In the genomic region with DNA sequence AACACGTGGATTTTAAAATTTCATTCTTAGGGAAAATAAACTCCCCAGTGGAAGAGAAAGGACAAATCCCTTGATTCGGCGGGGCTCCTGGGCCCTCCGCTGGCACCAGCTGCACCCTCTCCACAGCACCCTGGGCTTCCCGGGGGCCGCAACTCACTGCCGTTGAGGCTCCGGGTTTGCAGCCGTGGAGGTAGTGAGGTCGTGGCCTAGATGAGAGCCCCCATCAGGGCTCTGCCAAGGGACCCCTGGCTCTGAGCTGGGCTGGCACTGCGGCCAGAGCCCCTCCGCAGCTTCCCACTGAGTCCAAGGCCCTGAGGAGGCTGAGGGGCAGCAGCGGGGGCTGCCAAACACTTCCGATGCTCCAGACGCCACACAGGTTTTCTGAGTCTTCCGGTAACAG, we compare ENCODE assay signal across 19 cellular contexts.
DNase-seq lines count a peak whose midpoint lies in the region; ATAC-seq, FAIRE-seq and TF ChIP-seq lines count a peak whose summit lies in the region.
"Had no signal": no experiment of that assay in that cellular context is flagged by ENCODE, and none has a peak within 500 bp of the region (broad histone marks: within the 10 kb centered on the region; RNA-seq: fewer than 3 reads in every experiment).

No MANE protein-coding gene starts in this region.

- H3K9me3 Mint-ChIP-seq in endothelial cell (ENCODE audit: unreplicated experiment) = no peaks in the 10 kb centered on the region
- no peaks in the 10 kb centered on the region for H3K9me3 Mint-ChIP-seq in progenitor cell of endocrine pancreas (ENCODE audit: low read depth)
- H3K9me3 Mint-ChIP-seq in stimulated activated naive CD8-positive, alpha-beta T cell treated with anti-CD3 and anti-CD28 coated beads, Interleukin-15, amount 100 ng/mL, for 72 hours = no peaks in the 10 kb centered on the region
- H3K9me3 Mint-ChIP-seq: CD4-positive, alpha-beta memory T cell had no signal

- POLR2A ChIA-PET in K562 (lab: Yijun Ruan, JAX) = no interaction called here

- H3K27ac Mint-ChIP-seq in endothelial cell (ENCODE audit: unreplicated experiment) = no peak overlapping the region
- H3K27ac Mint-ChIP-seq in progenitor cell of endocrine pancreas = peak overlapping the region; percentile 14
- peak overlapping the region in 1 of 2 donors; percentile 59 for H3K27ac Mint-ChIP-seq in stimulated activated naive CD8-positive, alpha-beta T cell treated with anti-CD3 and anti-CD28 coated beads, Interleukin-15, amount 100 ng/mL, for 72 hours
- H3K27ac Mint-ChIP-seq: HFFc6 had no signal

- intact Hi-C loops in K562 (cut with micrococcal nuclease) = no loop called here

- H3K9ac ChIP-seq in K562 (ENCODE audit: insufficient read depth in 1 of 2, low read depth in 2 of 2, low read length in 2 of 2) = no peak overlapping the region

- WGBS in K562 (ENCODE audit: insufficient coverage, low coverage, missing lambda C conversion rate) = 82% methylated on average over 11 of the region's 16 CpGs

- H3K36me3 ChIP-seq in K562 (ENCODE audit: control insufficient read depth, insufficient read depth, low read length) = peaks cover 43% of the 10 kb centered on the region; the same call in 2 of the 3 replicates

- BruUV-seq in K562 (replicated peaks; lab: Mats Ljungman, UMichigan) = no TSS peak

- H3K36me3 Mint-ChIP-seq in endothelial cell (ENCODE audit: low read depth, unreplicated experiment) (peaks cover 75% of the 10 kb centered on the region), progenitor cell of endocrine pancreas (ENCODE audit: insufficient read depth) (peaks cover 41% of the 10 kb centered on the region)

- H3K79me2 ChIP-seq in K562 (ENCODE audit: control insufficient read depth, insufficient read depth, low read length) = no peaks in the 10 kb centered on the region

- TF ChIP-seq CTCF in K562 (IDR thresholded peaks at IDR 0.05 in 2 of 3, conservative IDR thresholded peaks at IDR 0.05 in 1 of 3; ENCODE audit: insufficient read depth in 2 of 3, low read depth in 1 of 3, low read length in 3 of 3) = no peak
- TF ChIP-seq CTCF in endothelial cell (IDR thresholded peaks at IDR 0.05; ENCODE audit: unreplicated experiment) = no peak
- no peak for TF ChIP-seq CTCF in progenitor cell of endocrine pancreas (IDR thresholded peaks at IDR 0.05; ENCODE audit: unreplicated experiment)

- H3K9me3 ChIP-seq in K562 (replicated peaks; ENCODE audit: control insufficient read depth, insufficient read depth, low read depth, low read length) = no peaks in the 10 kb centered on the region
- H3K9me3 ChIP-seq: HAP-1 had no signal

- H3K27ac ChIP-seq in K562 (ENCODE audit: extremely low read depth, low read depth, low read length) = no peak overlapping the region

- H4K20me1 ChIP-seq in K562 (replicated peaks; ENCODE audit: control insufficient read depth, insufficient read depth, low read length) = no peaks in the 10 kb centered on the region

- in situ Hi-C loops in K562 (cut with MboI) = no loop called here

- TF ChIP-seq EP300 in K562 (IDR thresholded peaks at IDR 0.05; ENCODE audit: low read length) = no peak

- H3K27me3 ChIP-seq in K562 (ENCODE audit: control insufficient read depth in 2 of 2, insufficient read depth in 2 of 2, low read length in 2 of 2) = no peaks in the 10 kb centered on the region

- no peak overlapping the region for H3K4me3 ChIP-seq in K562
- H3K4me3 ChIP-seq: HAP-1 had no signal

- ATAC-seq in K562 = no peak
- no peak for ATAC-seq in stimulated activated naive CD8-positive, alpha-beta T cell treated with anti-CD3 and anti-CD28 coated beads, Interleukin-15, amount 100 ng/mL, for 72 hours

- no peak for FAIRE-seq in K562 (lab: Jason Lieb, UNC)
- FAIRE-seq: GM12891, GM18507, H54 had no signal

- no peak for DNase-seq in K562 (ENCODE audit: extremely low read depth in 1 of 4, low spot score in 3 of 4)
- DNase-seq in endothelial cell (ENCODE audit: low spot score) = no peak
- DNase-seq in progenitor cell of endocrine pancreas (ENCODE audit: low spot score, unreplicated experiment) = no peak
- DNase-seq in stimulated activated naive CD8-positive, alpha-beta T cell treated with anti-CD3 and anti-CD28 coated beads, Interleukin-15, amount 100 ng/mL, for 72 hours = no peak
- no peak for DNase-seq in SK-N-DZ (ENCODE audit: low spot score)
- DNase-seq in NCI-H774 (lab: John Stamatoyannopoulos, UW) = no peak
- DNase-seq: C1 segment of cervical spinal cord; Calu3; CD4-positive, alpha-beta memory T cell; COR-L47; DMS53; DMS79 treated with DMSO at 0.1 percent for 48 hours; GF-D8; GOT3; HFFc6 had no signal

- no peak for TF ChIP-seq POLR2A in K562 (conservative IDR thresholded peaks at IDR 0.05)

- H3K4me1 ChIP-seq in K562 (replicated peaks in 1 of 2; ENCODE audit: control insufficient read depth in 2 of 2, insufficient read depth in 2 of 2, low read length in 2 of 2) = no peaks in the 10 kb centered on the region; a peak in 1 of 5 replicates
- H3K4me1 ChIP-seq: HAP-1 had no signal

- H3K4me1 Mint-ChIP-seq in endothelial cell (ENCODE audit: unreplicated experiment) (peaks cover 5% of the 10 kb centered on the region), progenitor cell of endocrine pancreas (ENCODE audit: low read depth) (no peaks in the 10 kb centered on the region)
- no peaks in the 10 kb centered on the region for H3K4me1 Mint-ChIP-seq in stimulated activated naive CD8-positive, alpha-beta T cell treated with anti-CD3 and anti-CD28 coated beads, Interleukin-15, amount 100 ng/mL, for 72 hours
- H3K4me1 Mint-ChIP-seq: CD4-positive, alpha-beta memory T cell had no signal

- no peaks in the 10 kb centered on the region for H3K9me1 ChIP-seq in K562 (ENCODE audit: control insufficient read depth, insufficient read depth, low read length)

- no peak for TF ChIP-seq RAD21 in K562 (CRISPR knock-in tag; conservative IDR thresholded peaks at IDR 0.05 in 1 of 2, IDR thresholded peaks at IDR 0.05 in 1 of 2)

- no peak overlapping the region for H2AFZ ChIP-seq in K562 (ENCODE audit: low read depth, low read length)

- peaks cover 18% of the 10 kb centered on the region for H3K27me3 Mint-ChIP-seq in endothelial cell (ENCODE audit: unreplicated experiment)
- H3K27me3 Mint-ChIP-seq in progenitor cell of endocrine pancreas = no peaks in the 10 kb centered on the region
- H3K27me3 Mint-ChIP-seq in stimulated activated naive CD8-positive, alpha-beta T cell treated with anti-CD3 and anti-CD28 coated beads, Interleukin-15, amount 100 ng/mL, for 72 hours = no peaks in the 10 kb centered on the region
- H3K27me3 Mint-ChIP-seq: CD4-positive, alpha-beta memory T cell had no signal

- CTCF ChIA-PET in K562 (lab: Yijun Ruan, JAX; ENCODE audit: low intra/inter-chr PET ratio) = no interaction called here

- no peak overlapping the region for H3K4me2 ChIP-seq in K562 (ENCODE audit: insufficient read depth, low read length)

- H3K4me3 Mint-ChIP-seq in endothelial cell (ENCODE audit: unreplicated experiment) = peak overlapping the region; percentile 3
- H3K4me3 Mint-ChIP-seq in progenitor cell of endocrine pancreas (ENCODE audit: low read depth) = no peak overlapping the region
- no peak overlapping the region for H3K4me3 Mint-ChIP-seq in stimulated activated naive CD8-positive, alpha-beta T cell treated with anti-CD3 and anti-CD28 coated beads, Interleukin-15, amount 100 ng/mL, for 72 hours
- H3K4me3 Mint-ChIP-seq: CD4-positive, alpha-beta memory T cell; HFFc6 had no signal

TF ChIP-seq in K562, 482 proteins besides CTCF, POLR2A, EP300 and RAD21:
- TF ChIP-seq POLR2G (IDR thresholded peaks at IDR 0.05; ENCODE audit: low read depth, low read length) = 0 out of 2 replicates have a peak, but pooled peaks have one; percentile 14
- no peak for TF ChIP-seq EWSR1 (IDR thresholded peaks at IDR 0.05; ENCODE audit: borderline replicate concordance, low read depth, partially characterized antibody)
